ENCODE assay signal across 17 cellular contexts in the genomic region with DNA sequence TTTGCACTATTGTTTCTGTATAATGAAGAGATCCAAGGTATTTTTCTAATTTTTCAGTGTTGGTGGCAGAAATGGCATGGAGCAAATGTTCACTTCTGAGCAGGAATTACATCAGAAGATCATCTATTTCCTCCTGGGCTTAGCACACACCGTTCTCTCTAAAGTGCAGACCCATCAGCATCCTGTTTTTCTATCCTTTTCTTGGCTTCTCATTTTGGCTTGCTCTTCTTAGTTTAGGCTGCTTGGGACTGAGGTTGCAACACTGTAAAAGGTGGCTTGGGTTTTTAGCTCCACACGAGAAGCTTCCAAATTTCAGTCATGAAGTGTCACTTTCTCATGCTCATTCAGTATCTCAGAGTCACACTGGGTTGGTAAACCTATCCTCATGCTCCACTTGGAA.
DNase-seq lines count a peak whose midpoint lies in the region; ATAC-seq and TF ChIP-seq lines count a peak whose summit lies in the region.
"Had no signal": no experiment of that assay in that cellular context is flagged by ENCODE, and none has a peak within 500 bp of the region (broad histone marks: within the 10 kb centered on the region; RNA-seq: fewer than 3 reads in every experiment).

No MANE protein-coding gene starts in this region.

- H3K36me3 Mint-ChIP-seq in neural progenitor cell: no peaks in the 10 kb centered on the region
- H3K36me3 Mint-ChIP-seq: CD8-positive, alpha-beta T cell had no signal

- peak; percentile 8 for DNase-seq in EH (ENCODE audit: low read depth)
- peak; percentile 9 for DNase-seq in NB4 (ENCODE audit: low read depth)
- DNase-seq in fibroblast of lung (ENCODE audit: low read depth in 2 of 2): peak in 1 of 2 donors; percentile 24
- DNase-seq in neural progenitor cell (ENCODE audit: low spot score): no peak
- no peak for DNase-seq in NCI-H1694 (lab: John Stamatoyannopoulos, UW)
- no peak for DNase-seq in activated gamma-delta T cell treated with Interleukin-2 at 50 U/mL for 16 hours
- no peak for DNase-seq in NCI-H2196 (lab: John Stamatoyannopoulos, UW; ENCODE audit: unreplicated experiment)
- DNase-seq: CD8-positive, alpha-beta T cell; DMS53; HCEC 1CT; NCI-H1092; NCI-H2081 treated with DMSO at 0.1 percent for 48 hours; Peyer's patch had no signal

- H3F3A ChIP-seq in neural progenitor cell (ENCODE audit: low read depth): no peaks in the 10 kb centered on the region

- H3K9me3 ChIP-seq in fibroblast of lung (ENCODE audit: control insufficient read depth, insufficient read depth, low read depth, low read length) (no peaks in the 10 kb centered on the region), neural progenitor cell (ENCODE audit: low read depth) (no peaks in the 10 kb centered on the region)
- H3K9me3 ChIP-seq: A549; BLaER1 treated with 17β-estradiol and CSF1 and Interleukin-3, amounts not matched to agents 10 nM and 100 nM; Peyer's patch had no signal

- H3K9me3 Mint-ChIP-seq in neural progenitor cell: no peaks in the 10 kb centered on the region
- H3K9me3 Mint-ChIP-seq: CD8-positive, alpha-beta T cell had no signal

- no peak overlapping the region for H3K27ac Mint-ChIP-seq in neural progenitor cell
- H3K27ac Mint-ChIP-seq: CD8-positive, alpha-beta T cell had no signal

- H3K4me3 Mint-ChIP-seq in neural progenitor cell: no peak overlapping the region
- H3K4me3 Mint-ChIP-seq: CD8-positive, alpha-beta T cell had no signal

- H3K27ac ChIP-seq in fibroblast of lung (ENCODE audit: insufficient read depth, low read length) (no peak overlapping the region), neural progenitor cell (no peak overlapping the region)
- H3K27ac ChIP-seq: A549; BLaER1 treated with 17β-estradiol and CSF1 and Interleukin-3, amounts not matched to agents 10 nM and 100 nM; KMS-11; Peyer's patch had no signal

- H3K4me1 ChIP-seq in fibroblast of lung (ENCODE audit: control insufficient read depth, extremely low read depth, insufficient read depth, low read length) (peaks cover 5% of the 10 kb centered on the region), neural progenitor cell (no peaks in the 10 kb centered on the region)
- H3K4me1 ChIP-seq: A549; BLaER1 treated with 17β-estradiol and CSF1 and Interleukin-3, amounts not matched to agents 10 nM and 100 nM; Peyer's patch had no signal

- ATAC-seq in HG03571 (IDR thresholded peaks at IDR 0.05; ENCODE audit: unreplicated experiment): no peak
- ATAC-seq: A549; CD8-positive, alpha-beta T cell had no signal

- H3K4me2 ChIP-seq in fibroblast of lung (ENCODE audit: extremely low read depth, insufficient read depth, low read length): no peak overlapping the region
- H3K4me2 ChIP-seq in neural progenitor cell: no peak overlapping the region
- H3K4me2 ChIP-seq: A549; BLaER1 treated with 17β-estradiol and CSF1 and Interleukin-3, amounts not matched to agents 10 nM and 100 nM; KMS-11 had no signal

- TF ChIP-seq POLR2A in NB4 (IDR thresholded peaks at IDR 0.05; ENCODE audit: extremely low read depth, insufficient read length): no peak

- H3K36me3 ChIP-seq in fibroblast of lung (ENCODE audit: control insufficient read depth, insufficient read depth, low read length) (no peaks in the 10 kb centered on the region), neural progenitor cell (no peaks in the 10 kb centered on the region)
- H3K36me3 ChIP-seq: BLaER1 treated with 17β-estradiol and CSF1 and Interleukin-3, amounts not matched to agents 10 nM and 100 nM; Peyer's patch had no signal

- no peaks in the 10 kb centered on the region for H3K27me3 Mint-ChIP-seq in neural progenitor cell (ENCODE audit: insufficient read depth, low read depth)

- no peaks in the 10 kb centered on the region for H3K79me2 ChIP-seq in fibroblast of lung (ENCODE audit: control insufficient read depth, insufficient read depth, low read length)
- no peaks in the 10 kb centered on the region for H3K79me2 ChIP-seq in neural progenitor cell (ENCODE audit: low read depth)

- H3K4me3 ChIP-seq in NB4 (ENCODE audit: low read depth, low read length): no peak overlapping the region
- H3K4me3 ChIP-seq in fibroblast of lung (replicated peaks in 1 of 4; ENCODE audit: control extremely low read depth in 1 of 4, insufficient read depth in 1 of 4, low read depth in 3 of 4, low read length in 4 of 4): no peak overlapping the region
- H3K4me3 ChIP-seq in neural progenitor cell: no peak overlapping the region
- H3K4me3 ChIP-seq: A549; BLaER1 treated with 17β-estradiol and CSF1 and Interleukin-3, amounts not matched to agents 10 nM and 100 nM; Peyer's patch had no signal

- peak overlapping the region; percentile 15 for H2AFZ ChIP-seq in fibroblast of lung (ENCODE audit: low read length)
- H2AFZ ChIP-seq in neural progenitor cell (replicated peaks): peak overlapping the region; percentile 37

- no peak for TF ChIP-seq CTCF in NB4 (IDR thresholded peaks at IDR 0.05; ENCODE audit: low read depth, low read length)
- no peak for TF ChIP-seq CTCF in fibroblast of lung (conservative IDR thresholded peaks at IDR 0.05 in 1 of 2, IDR thresholded peaks at IDR 0.05 in 1 of 2; ENCODE audit: low read depth in 1 of 2, low read length in 2 of 2)
- no peak for TF ChIP-seq CTCF in neural progenitor cell (IDR thresholded peaks at IDR 0.05)

- H3K27me3 ChIP-seq in fibroblast of lung (ENCODE audit: control insufficient read depth, insufficient read depth, low read length) (no peaks in the 10 kb centered on the region), neural progenitor cell (peaks cover 28% of the 10 kb centered on the region)
- H3K27me3 ChIP-seq: BLaER1 treated with 17β-estradiol and CSF1 and Interleukin-3, amounts not matched to agents 10 nM and 100 nM; Peyer's patch had no signal

- no peaks in the 10 kb centered on the region for H3K4me1 Mint-ChIP-seq in neural progenitor cell

- no peak overlapping the region for H3K9ac ChIP-seq in fibroblast of lung (ENCODE audit: insufficient read depth, low read length)
- H3K9ac ChIP-seq in neural progenitor cell: no peak overlapping the region
- H3K9ac ChIP-seq: BLaER1 treated with 17β-estradiol and CSF1 and Interleukin-3, amounts not matched to agents 10 nM and 100 nM; KMS-11 had no signal

- H4K20me1 ChIP-seq in fibroblast of lung (ENCODE audit: control insufficient read depth, extremely low read depth, insufficient read depth, low read length) (no peaks in the 10 kb centered on the region), neural progenitor cell (ENCODE audit: low read depth) (no peaks in the 10 kb centered on the region)
- H4K20me1 ChIP-seq: BLaER1 treated with 17β-estradiol and CSF1 and Interleukin-3, amounts not matched to agents 10 nM and 100 nM had no signal

Comparison
In these comparisons a context has a peak if more than half of its experiments do, and no peak if none do; other contexts are left out.
1. DNase-seq: peak in EH (single experiment) and NB4 (single experiment); none in neural progenitor cell (single experiment), NCI-H1694 (single experiment), activated gamma-delta T cell treated with Interleukin-2 at 50 U/mL for 16 hours (single experiment) and NCI-H2196 (single experiment).